ENCODE assay signal across 27 cellular contexts in genomic region chr2:71250945-71251344, GRCh38.
"Had no signal": no experiment of that assay in that cellular context is flagged by ENCODE, and none has a peak within 500 bp of the region (broad histone marks: within the 10 kb centered on the region; RNA-seq: fewer than 3 reads in every experiment).

No MANE protein-coding gene starts in this region.

- H3K36me3 Mint-ChIP-seq: immature natural killer cell had no signal

- H3K9me3 ChIP-seq: esophagus squamous epithelium, gastroesophageal sphincter, pancreas, prostate gland, tibial artery, upper lobe of right lung had no signal

- H3K27me3 ChIP-seq: esophagus squamous epithelium, gastroesophageal sphincter, pancreas, spleen, tibial artery, upper lobe of right lung had no signal

- ATAC-seq: effector memory CD8-positive, alpha-beta T cell; gastroesophageal sphincter; left cardiac atrium; left ventricle myocardium superior; pancreas; sciatic nerve; stimulated activated memory B cell treated with anti-CD40 and anti-IgM and Interleukin-4, amounts not matched to agents 10 μg/mL and 1 μg/mL and 100 μg/mL, for 72 hours; upper lobe of right lung had no signal

- H3K4me1 Mint-ChIP-seq: immature natural killer cell; nephron; stimulated activated memory B cell treated with anti-CD40 and anti-IgM and Interleukin-4, amounts not matched to agents 10 μg/mL and 1 μg/mL and 100 μg/mL, for 72 hours had no signal

- H3K4me1 ChIP-seq: esophagus squamous epithelium, gastroesophageal sphincter, pancreas, prostate gland, spleen, tibial artery, upper lobe of right lung had no signal

- DNase-seq: effector memory CD8-positive, alpha-beta T cell; esophagus squamous epithelium; foreskin fibroblast; glutamatergic neuron; immature natural killer cell; kidney; left cardiac atrium; left ventricle myocardium superior; mesenchymal stem cell; naive B cell; occipital lobe; pancreas; spleen; stimulated activated CD4-positive, alpha-beta T cell treated with anti-CD3 and anti-CD28 coated beads, Interleukin-15, amount 100 ng/mL, for 24 hours; stimulated activated CD4-positive, alpha-beta T cell treated with anti-CD3 and anti-CD28 coated beads, Interleukin-1b, Interleukin-23, amount 100 ng/mL, for 48 hours; stimulated activated CD4-positive, alpha-beta T cell treated with anti-CD3 and anti-CD28 coated beads, Interleukin-4, amount 100 ng/mL, for 24 hours; tibial artery; upper lobe of right lung had no signal

- FAIRE-seq: colon, kidney, pancreas had no signal

- H3K27ac Mint-ChIP-seq: dendritic cell treated with granulocyte-macrophage colony-stimulating factor and Interleukin-4, amounts not matched to agents 40 ng/mL and 50 ng/mL, for 4 days; effector memory CD8-positive, alpha-beta T cell; immature natural killer cell; naive B cell; nephron; stimulated activated memory B cell treated with anti-CD40 and anti-IgM and Interleukin-4, amounts not matched to agents 10 μg/mL and 1 μg/mL and 100 μg/mL, for 72 hours; stimulated activated naive CD8-positive, alpha-beta T cell treated with anti-CD3 and anti-CD28 coated beads, Interleukin-15, Interleukin-2, amounts not matched to agents 100 ng/mL and 50 ng/mL, for 24 hours had no signal

- H3K36me3 ChIP-seq: esophagus squamous epithelium, gastroesophageal sphincter, pancreas, prostate gland, spleen, tibial artery, upper lobe of right lung had no signal

- H3K9me3 Mint-ChIP-seq: dendritic cell treated with granulocyte-macrophage colony-stimulating factor and Interleukin-4, amounts not matched to agents 40 ng/mL and 50 ng/mL, for 4 days; effector memory CD8-positive, alpha-beta T cell had no signal

- H3K4me3 ChIP-seq: esophagus squamous epithelium, gastroesophageal sphincter, lung, pancreas, prostate gland, spleen, tibial artery, upper lobe of right lung had no signal

- H3K4me3 Mint-ChIP-seq: dendritic cell treated with granulocyte-macrophage colony-stimulating factor and Interleukin-4, amounts not matched to agents 40 ng/mL and 50 ng/mL, for 4 days; effector memory CD8-positive, alpha-beta T cell; immature natural killer cell; naive B cell; nephron; stimulated activated memory B cell treated with anti-CD40 and anti-IgM and Interleukin-4, amounts not matched to agents 10 μg/mL and 1 μg/mL and 100 μg/mL, for 72 hours; stimulated activated naive CD8-positive, alpha-beta T cell treated with anti-CD3 and anti-CD28 coated beads, Interleukin-15, Interleukin-2, amounts not matched to agents 100 ng/mL and 50 ng/mL, for 24 hours had no signal

- H3K27ac ChIP-seq: esophagus squamous epithelium, gastroesophageal sphincter, pancreas, prostate gland, spleen, tibial artery, upper lobe of right lung had no signal
